Comparison of ENCODE assay signal across 1 cellular context in the genomic region with DNA sequence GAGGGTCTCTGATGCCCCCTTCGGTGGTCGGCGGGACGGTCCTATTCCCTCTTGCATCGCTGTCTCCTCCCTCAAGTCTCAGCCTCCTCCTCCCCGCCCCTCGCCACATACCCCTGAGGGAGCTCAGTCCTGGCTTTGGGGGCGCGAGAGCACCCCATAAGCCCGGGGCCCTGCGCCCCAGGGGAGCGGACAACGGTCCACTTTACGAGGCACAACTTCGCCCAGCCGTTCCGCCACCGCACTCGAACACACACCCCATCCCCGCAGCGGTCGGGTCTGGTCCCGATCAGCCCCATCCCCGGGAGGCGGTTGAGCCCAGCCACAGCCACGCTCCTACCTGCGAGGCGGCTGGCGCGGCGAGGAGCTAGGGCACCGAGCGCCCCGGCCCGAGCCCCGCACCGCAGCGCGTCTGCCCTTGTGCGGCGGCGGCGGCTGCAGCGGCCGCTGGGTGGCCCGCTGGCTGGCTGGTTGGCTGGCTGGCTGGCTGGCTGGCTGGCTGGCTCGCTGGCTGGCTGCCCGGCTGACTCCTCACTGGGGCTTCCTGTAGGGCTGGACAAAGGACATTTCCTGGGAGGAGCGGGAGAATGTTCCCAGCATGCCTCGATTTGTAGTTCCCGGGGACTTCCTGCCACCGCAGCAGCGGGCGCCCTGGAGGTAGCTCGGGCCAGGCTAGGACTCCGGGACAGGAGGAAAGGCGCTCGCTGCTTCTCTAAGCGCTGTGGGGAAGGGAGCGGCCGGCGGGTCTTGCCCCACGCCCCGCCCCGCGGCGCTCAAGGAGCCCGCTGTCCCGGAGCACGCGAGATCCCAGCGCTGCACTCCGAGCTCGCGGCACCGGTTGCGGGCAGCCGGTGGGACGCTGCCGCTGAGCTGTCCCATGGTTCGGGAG.
A peak's percentile ranks its signal among the peaks of the same experiment; 100 is the strongest.
TF ChIP-seq lines count a peak whose summit lies in the region.

ZNF697 (minus strand) TSS at position 533 of the 886 bp plus-strand sequence. CDS start 22,166 bp downstream, outside the sequence.

TF ChIP-seq in K562, 482 proteins besides CTCF, POLR2A, EP300 and RAD21 (continued from another document and continues in another):
- TF ChIP-seq ZNF395 (CRISPR knock-in tag; IDR thresholded peaks at IDR 0.05) (no peak), ZNF140 (CRISPR knock-in tag; IDR thresholded peaks at IDR 0.05) (no peak), ATF7 (IDR thresholded peaks at IDR 0.05) (peak; percentile 68), PATZ1 (CRISPR knock-in tag; IDR thresholded peaks at IDR 0.05; ENCODE audit: borderline replicate concordance) (no peak), ZBTB34 (CRISPR knock-in tag; IDR thresholded peaks at IDR 0.05) (0 out of 2 replicates have a peak, but pooled peaks have one; percentile 37), POU5F1 (IDR thresholded peaks at IDR 0.05; ENCODE audit: borderline replicate concordance, low read depth, low read length, partially characterized antibody) (peak; percentile 19), HCFC1 (IDR thresholded peaks at IDR 0.05; ENCODE audit: low read depth, low read length) (peak; percentile 89), ZNF699 (CRISPR knock-in tag; IDR thresholded peaks at IDR 0.05; ENCODE audit: insufficient replicate concordance) (no peak), SIRT6 (IDR thresholded peaks at IDR 0.05; ENCODE audit: low read depth, low read length) (no peak), FOXK1 (CRISPR knock-in tag; IDR thresholded peaks at IDR 0.05; ENCODE audit: borderline replicate concordance) (no peak), BACH1 (tag; IDR thresholded peaks at IDR 0.05) (no peak), ZNF561 (CRISPR knock-in tag; conservative IDR thresholded peaks at IDR 0.05) (no peak), FOXM1 (IDR thresholded peaks at IDR 0.05; ENCODE audit: low read depth) (no peak), FOXM1 (CRISPR knock-in tag; IDR thresholded peaks at IDR 0.05; ENCODE audit: low read depth) (peak; percentile 55; the same call in 1 of the 2 replicates), NFE2 (IDR thresholded peaks at IDR 0.05; ENCODE audit: low read depth) (no peak), L3MBTL2 (IDR thresholded peaks at IDR 0.05) (peak; percentile 58; the same call in 1 of the 2 replicates), MTA3 (IDR thresholded peaks at IDR 0.05; ENCODE audit: borderline replicate concordance) (peak; percentile 52; the same call in 1 of the 2 replicates), CREM (IDR thresholded peaks at IDR 0.05; ENCODE audit: low read depth) (peak; percentile 72), TAF15 (IDR thresholded peaks at IDR 0.05; ENCODE audit: low read depth, low read length) (no peak), ZBTB7A (IDR thresholded peaks at IDR 0.05; ENCODE audit: borderline replicate concordance, control insufficient read depth, low read depth, low read length) (peak; percentile 86), TBP (optimal IDR thresholded peaks at IDR 0.05; ENCODE audit: low read depth, low read length) (peak; percentile 71), EP400 (IDR thresholded peaks at IDR 0.05) (peak; percentile 52; the same call in 1 of the 2 replicates), SIN3A (IDR thresholded peaks at IDR 0.05; ENCODE audit: borderline replicate concordance in 2 of 2, control insufficient read depth in 1 of 2, low read depth in 2 of 2, low read length in 2 of 2) (peak; percentile 32 to 46; a peak in 2 of 4 replicates), SRF (CRISPR knock-in tag; IDR thresholded peaks at IDR 0.05) (peak in 1 of 2 experiments; percentile 65; a peak in 2 of 4 replicates), SPI1 (IDR thresholded peaks at IDR 0.05; ENCODE audit: borderline replicate concordance, low read depth, low read length) (peak; percentile 47; the same call in 1 of the 2 replicates), ZNF121 (CRISPR knock-in tag; conservative IDR thresholded peaks at IDR 0.05) (peak; percentile 33; the same call in 1 of the 2 replicates), ZNF3 (CRISPR knock-in tag; IDR thresholded peaks at IDR 0.05) (no peak), LARP7 (IDR thresholded peaks at IDR 0.05) (no peak), HMGN3 (IDR thresholded peaks at IDR 0.05; ENCODE audit: borderline replicate concordance, extremely low read depth, insufficient read length, low read depth, low read length) (peak; percentile 85), JUND (IDR thresholded peaks at IDR 0.05; ENCODE audit: borderline replicate concordance, low read depth, low read length) (peak; percentile 61), JUND (tag; IDR thresholded peaks at IDR 0.05; ENCODE audit: borderline replicate concordance, low read depth, low read length) (no peak; the same call in 2 of the 3 replicates), ZNF644 (tag; IDR thresholded peaks at IDR 0.05; ENCODE audit: low read depth) (no peak), GATAD2B (IDR thresholded peaks at IDR 0.05; ENCODE audit: borderline replicate concordance) (peak; percentile 81; the same call in 1 of the 2 replicates), ZBTB8A (IDR thresholded peaks at IDR 0.05; ENCODE audit: partially characterized antibody) (no peak), STAT6 (CRISPR knock-in tag; IDR thresholded peaks at IDR 0.05) (no peak), USF2 (CRISPR knock-in tag; IDR thresholded peaks at IDR 0.05) (no peak), KLF16 (IDR thresholded peaks at IDR 0.05) (no peak), ELF4 (CRISPR knock-in tag; IDR thresholded peaks at IDR 0.05) (no peak), YY1 (IDR thresholded peaks at IDR 0.05; ENCODE audit: borderline replicate concordance in 1 of 3, control insufficient read depth in 1 of 3, extremely low read depth in 1 of 3, insufficient read depth in 3 of 3, insufficient read length in 1 of 3, insufficient replicate concordance in 2 of 3, low read depth in 1 of 3, low read length in 2 of 3) (peak in 1 of 3 experiments; percentile 16), RBBP5 (IDR thresholded peaks at IDR 0.05; ENCODE audit: borderline replicate concordance, insufficient read depth, low read length, poor library complexity, severe bottlenecking) (peak; percentile 45), RBM22 (IDR thresholded peaks at IDR 0.05; ENCODE audit: low read depth, low read length, poor library complexity, severe bottlenecking) (peak; percentile 28), HINFP (tag; conservative IDR thresholded peaks at IDR 0.05; ENCODE audit: low read depth) (no peak), CXXC5 (CRISPR knock-in tag; IDR thresholded peaks at IDR 0.05) (peak; percentile 79; the same call in 1 of the 2 replicates)
- TF ChIP-seq, protein P1, sequence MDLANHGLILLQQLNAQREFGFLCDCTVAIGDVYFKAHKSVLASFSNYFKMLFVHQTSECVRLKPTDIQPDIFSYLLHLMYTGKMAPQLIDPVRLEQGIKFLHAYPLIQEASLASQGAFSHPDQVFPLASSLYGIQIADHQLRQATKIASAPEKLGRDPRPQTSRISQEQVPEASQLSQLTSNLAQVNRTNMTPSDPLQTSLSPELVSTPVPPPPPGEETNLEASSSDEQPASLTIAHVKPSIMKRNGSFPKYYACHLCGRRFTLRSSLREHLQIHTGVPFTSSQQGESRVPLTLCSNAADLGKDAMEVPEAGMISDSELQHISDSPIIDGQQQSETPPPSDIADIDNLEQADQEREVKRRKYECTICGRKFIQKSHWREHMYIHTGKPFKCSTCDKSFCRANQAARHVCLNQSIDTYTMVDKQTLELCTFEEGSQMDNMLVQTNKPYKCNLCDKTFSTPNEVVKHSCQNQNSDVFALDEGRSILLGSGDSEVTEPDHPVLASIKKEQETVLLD (IDR thresholded peaks at IDR 0.05) = peak; percentile 49; the same call in 1 of the 2 replicates
- TF ChIP-seq, protein P2, sequence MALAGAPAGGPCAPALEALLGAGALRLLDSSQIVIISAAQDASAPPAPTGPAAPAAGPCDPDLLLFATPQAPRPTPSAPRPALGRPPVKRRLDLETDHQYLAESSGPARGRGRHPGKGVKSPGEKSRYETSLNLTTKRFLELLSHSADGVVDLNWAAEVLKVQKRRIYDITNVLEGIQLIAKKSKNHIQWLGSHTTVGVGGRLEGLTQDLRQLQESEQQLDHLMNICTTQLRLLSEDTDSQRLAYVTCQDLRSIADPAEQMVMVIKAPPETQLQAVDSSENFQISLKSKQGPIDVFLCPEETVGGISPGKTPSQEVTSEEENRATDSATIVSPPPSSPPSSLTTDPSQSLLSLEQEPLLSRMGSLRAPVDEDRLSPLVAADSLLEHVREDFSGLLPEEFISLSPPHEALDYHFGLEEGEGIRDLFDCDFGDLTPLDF (CRISPR knock-in tag; IDR thresholded peaks at IDR 0.05) = no peak
- TF ChIP-seq, protein P3, sequence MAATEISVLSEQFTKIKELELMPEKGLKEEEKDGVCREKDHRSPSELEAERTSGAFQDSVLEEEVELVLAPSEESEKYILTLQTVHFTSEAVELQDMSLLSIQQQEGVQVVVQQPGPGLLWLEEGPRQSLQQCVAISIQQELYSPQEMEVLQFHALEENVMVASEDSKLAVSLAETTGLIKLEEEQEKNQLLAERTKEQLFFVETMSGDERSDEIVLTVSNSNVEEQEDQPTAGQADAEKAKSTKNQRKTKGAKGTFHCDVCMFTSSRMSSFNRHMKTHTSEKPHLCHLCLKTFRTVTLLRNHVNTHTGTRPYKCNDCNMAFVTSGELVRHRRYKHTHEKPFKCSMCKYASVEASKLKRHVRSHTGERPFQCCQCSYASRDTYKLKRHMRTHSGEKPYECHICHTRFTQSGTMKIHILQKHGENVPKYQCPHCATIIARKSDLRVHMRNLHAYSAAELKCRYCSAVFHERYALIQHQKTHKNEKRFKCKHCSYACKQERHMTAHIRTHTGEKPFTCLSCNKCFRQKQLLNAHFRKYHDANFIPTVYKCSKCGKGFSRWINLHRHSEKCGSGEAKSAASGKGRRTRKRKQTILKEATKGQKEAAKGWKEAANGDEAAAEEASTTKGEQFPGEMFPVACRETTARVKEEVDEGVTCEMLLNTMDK (IDR thresholded peaks at IDR 0.05; ENCODE audit: borderline replicate concordance, insufficient read depth, low read depth, low read length, poor library complexity, severe bottlenecking) = peak; percentile 71
